ENCODE assay signal across 8 cellular contexts in genomic region chr3:163056874-163057497, GRCh38.
DNase-seq lines count a peak whose midpoint lies in the region; ATAC-seq and TF ChIP-seq lines count a peak whose summit lies in the region.

No MANE protein-coding gene starts in this region.

- H3K4me3 ChIP-seq in AG10803 (ENCODE audit: low read length) (no peak overlapping the region), Karpas-422 (ENCODE audit: low read length) (no peak overlapping the region), gastroesophageal sphincter (no peak overlapping the region), testis (no peak overlapping the region)

- H3K27ac ChIP-seq in Karpas-422 (ENCODE audit: low read length): no peak overlapping the region
- H3K27ac ChIP-seq in gastroesophageal sphincter: no peak overlapping the region
- no peak overlapping the region for H3K27ac ChIP-seq in testis

- POLR2A ChIA-PET in GM10248 (lab: Yijun Ruan, JAX) (no interaction called here), T-cell (lab: Charles Lee) (no interaction called here)

- H3K9me3 Mint-ChIP-seq in T-cell: no peaks in the 10 kb centered on the region

- TF ChIP-seq EP300 in gastroesophageal sphincter (IDR thresholded peaks at IDR 0.05): no peak

- H3K79me2 ChIP-seq in Karpas-422 (ENCODE audit: low read length): no peaks in the 10 kb centered on the region

- H4K20me1 ChIP-seq in Karpas-422 (ENCODE audit: insufficient read depth, low read depth, low read length): no peaks in the 10 kb centered on the region

- H3K9ac ChIP-seq in Karpas-422 (ENCODE audit: low read length): no peak overlapping the region

- no peak overlapping the region for H3K4me2 ChIP-seq in Karpas-422 (ENCODE audit: low read depth, low read length, poor library complexity, severe bottlenecking)

- H3K4me1 ChIP-seq in Karpas-422 (ENCODE audit: low read length) (no peaks in the 10 kb centered on the region), gastroesophageal sphincter (no peaks in the 10 kb centered on the region), testis (no peaks in the 10 kb centered on the region)

- H2AFZ ChIP-seq in Karpas-422 (ENCODE audit: low read length): no peak overlapping the region

- CTCF ChIA-PET in GM10248 (lab: Yijun Ruan, JAX) (interaction anchor here (0.8 to 2.6 kb wide), 10 partner anchors 11 to 1249 kb away, joined by 3 to 12 read pairs (median 3); no protein-coding TSS in a partner anchor), T-cell (lab: Charles Lee) (no interaction called here)

- peaks cover 6% of the 10 kb centered on the region for H3K9me3 ChIP-seq in Karpas-422 (ENCODE audit: low read length)
- no peaks in the 10 kb centered on the region for H3K9me3 ChIP-seq in gastroesophageal sphincter
- H3K9me3 ChIP-seq in testis: no peaks in the 10 kb centered on the region

- peak; percentile 72 for TF ChIP-seq CTCF in AG10803 (conservative IDR thresholded peaks at IDR 0.05; ENCODE audit: low read length)
- TF ChIP-seq CTCF in GM10248 (IDR thresholded peaks at IDR 0.05; ENCODE audit: control extremely low read depth, extremely low read depth, low read depth, missing control alignments): peak; percentile 65
- peak in 3 of 4 experiments; percentile 13 to 49 (median 27) for TF ChIP-seq CTCF in gastroesophageal sphincter (IDR thresholded peaks at IDR 0.05)
- TF ChIP-seq CTCF in testis (IDR thresholded peaks at IDR 0.05): peak in 2 of 3 experiments; percentile 45 to 48

- no peak overlapping the region for H3K27ac Mint-ChIP-seq in T-cell

- DNase-seq in AG10803 (ENCODE audit: low read depth): peak; percentile 32
- DNase-seq in GM10248 (ENCODE audit: extremely low spot score): peak; percentile 40
- DNase-seq in Karpas-422: peak; percentile 77
- peak; percentile 79 for DNase-seq in testis
- no peak for DNase-seq in T-cell

- H3K27me3 ChIP-seq in Karpas-422 (ENCODE audit: low read length): no peaks in the 10 kb centered on the region
- H3K27me3 ChIP-seq in gastroesophageal sphincter: no peaks in the 10 kb centered on the region
- H3K27me3 ChIP-seq in testis: no peaks in the 10 kb centered on the region

- 15 to 30% methylated on average over 2 of the region's 2 CpGs for WGBS in gastroesophageal sphincter (ENCODE audit: low coverage in 1 of 2), 2 donors
- 21 to 35% methylated on average over 2 of the region's 2 CpGs for WGBS in testis, 2 donors

- intact Hi-C loops in testis (cut with DNase I; ENCODE audit: low total_unique reads): no loop called here

- ATAC-seq in SK-N-SH treated with all-trans-retinoic acid at 6 μM for 48 hours: peak; percentile 69; the same call in 2 of the 3 replicates
- no peak for ATAC-seq in gastroesophageal sphincter
- ATAC-seq in T-cell (replicated peaks in 1 of 4): no peak
- no peak for ATAC-seq in HG02973 (IDR thresholded peaks at IDR 0.05; ENCODE audit: unreplicated experiment)

- no peaks in the 10 kb centered on the region for H3K9me2 ChIP-seq in Karpas-422 (replicated peaks; ENCODE audit: insufficient read depth, low read length)

- H3K36me3 ChIP-seq in Karpas-422 (ENCODE audit: insufficient read depth, low read length) (no peaks in the 10 kb centered on the region), gastroesophageal sphincter (no peaks in the 10 kb centered on the region), testis (ENCODE audit: low read depth, missing control alignments) (no peaks in the 10 kb centered on the region)

- no peaks in the 10 kb centered on the region for H3K27me3 Mint-ChIP-seq in T-cell

- H3K4me1 Mint-ChIP-seq in T-cell: no peaks in the 10 kb centered on the region

- TF ChIP-seq POLR2A in gastroesophageal sphincter (IDR thresholded peaks at IDR 0.05) (no peak), testis (IDR thresholded peaks at IDR 0.05) (no peak)

- no peaks in the 10 kb centered on the region for H3K36me3 Mint-ChIP-seq in T-cell

- H3K4me3 Mint-ChIP-seq in T-cell: no peak overlapping the region

TF ChIP-seq in SK-N-SH treated with all-trans-retinoic acid at 6 μM for 48 hours, 23 proteins besides CTCF, POLR2A, EP300 and RAD21:
- no peak for TF ChIP-seq GLIS3 (CRISPR knock-in tag; IDR thresholded peaks at IDR 0.05)
- no peak for TF ChIP-seq TOX (CRISPR knock-in tag; IDR thresholded peaks at IDR 0.05; ENCODE audit: borderline replicate concordance)
- TF ChIP-seq TSHZ2 (CRISPR knock-in tag; IDR thresholded peaks at IDR 0.05): no peak
- no peak for TF ChIP-seq OSR1 (CRISPR knock-in tag; IDR thresholded peaks at IDR 0.05)
- TF ChIP-seq ESRRG (CRISPR knock-in tag; IDR thresholded peaks at IDR 0.05): no peak
- TF ChIP-seq ZNF70 (CRISPR knock-in tag; IDR thresholded peaks at IDR 0.05): no peak

Comparison
In these comparisons a context has a peak if more than half of its experiments do, and no peak if none do; other contexts are left out.
1. DNase-seq: peak in AG10803 (single experiment), GM10248 (single experiment), Karpas-422 (single experiment) and testis (single experiment); none in T-cell (0 of 34).
2. Peak in every context shown above with its lines, with median percentiles within 50 percentile points of each other: CTCF ChIP-seq.